10 cellular contexts compared by ENCODE assay signal in genomic region chr3:47476644-47477199, GRCh38. TPM values are rescaled to one million over a fixed set of nuclear protein-coding genes. Genes with fewer than 3 reads are reported as not detected.
DNase-seq lines count a peak whose midpoint lies in the region; ATAC-seq and TF ChIP-seq lines count a peak whose summit lies in the region.
"Had no signal": no experiment of that assay in that cellular context is flagged by ENCODE, and none has a peak within 500 bp of the region (broad histone marks: within the 10 kb centered on the region; RNA-seq: fewer than 3 reads in every experiment).

No MANE protein-coding gene starts in this region.

- H3K27me3 ChIP-seq in CD4-positive, CD25-positive, alpha-beta regulatory T cell (ENCODE audit: control insufficient read depth, insufficient read depth, low read length): no peaks in the 10 kb centered on the region
- H3K27me3 ChIP-seq in OCI-LY1 (ENCODE audit: insufficient read depth, low read length): no peaks in the 10 kb centered on the region
- no peaks in the 10 kb centered on the region for H3K27me3 ChIP-seq in effector memory CD4-positive, alpha-beta T cell (replicated peaks; ENCODE audit: control insufficient read depth, insufficient read depth, low read length, poor library complexity, severe bottlenecking)

- DNase-seq in CD4-positive, CD25-positive, alpha-beta regulatory T cell: no peak
- DNase-seq in effector memory CD4-positive, alpha-beta T cell: no peak
- no peak for DNase-seq in osteocyte (ENCODE audit: extremely low spot score, unreplicated experiment)
- DNase-seq in HUDEP-2 (lab: John Stamatoyannopoulos, UW; ENCODE audit: unreplicated experiment in 76 of 76): no peak
- no peak for DNase-seq in NCI-H345 (lab: John Stamatoyannopoulos, UW)
- DNase-seq: HCEC 1CT, NCI-H146 had no signal

- H3K27ac Mint-ChIP-seq in CD4-positive, CD25-positive, alpha-beta regulatory T cell: peak overlapping the region; percentile 77 to 90 (median 88)
- H3K27ac Mint-ChIP-seq in osteocyte (ENCODE audit: unreplicated experiment): peak overlapping the region; percentile 87

- peak overlapping the region; percentile 37; the same call in 1 of the 2 replicates for H2AFZ ChIP-seq in OCI-LY1 (ENCODE audit: low read length)

- peaks cover 33% of the 10 kb centered on the region for H3K79me2 ChIP-seq in OCI-LY1 (ENCODE audit: insufficient read depth, low read length)

- no peak for ATAC-seq in CD4-positive, CD25-positive, alpha-beta regulatory T cell (ENCODE audit: low read depth in 2 of 2)
- ATAC-seq in HG03159 (IDR thresholded peaks at IDR 0.05; ENCODE audit: unreplicated experiment): no peak
- no peak for ATAC-seq in HG03521 (IDR thresholded peaks at IDR 0.05; ENCODE audit: unreplicated experiment)

- H4K20me1 ChIP-seq in OCI-LY1 (ENCODE audit: insufficient read depth, low read length): no peaks in the 10 kb centered on the region

- no peaks in the 10 kb centered on the region for H3K9me2 ChIP-seq in OCI-LY1 (ENCODE audit: low read depth, low read length)

- peak overlapping the region; percentile 71 for H3K27ac ChIP-seq in CD4-positive, CD25-positive, alpha-beta regulatory T cell (ENCODE audit: insufficient read depth, low read length, poor library complexity, severe bottlenecking)
- no peak overlapping the region for H3K27ac ChIP-seq in OCI-LY1 (ENCODE audit: low read depth, low read length, poor library complexity, severe bottlenecking)
- peak overlapping the region; percentile 71 for H3K27ac ChIP-seq in effector memory CD4-positive, alpha-beta T cell (ENCODE audit: insufficient read depth, low read length, poor library complexity, severe bottlenecking)

- H3K9me3 ChIP-seq in CD4-positive, CD25-positive, alpha-beta regulatory T cell (ENCODE audit: control insufficient read depth in 2 of 2, low read length in 2 of 2): no peaks in the 10 kb centered on the region
- no peaks in the 10 kb centered on the region for H3K9me3 ChIP-seq in OCI-LY1 (ENCODE audit: low read length)
- no peaks in the 10 kb centered on the region for H3K9me3 ChIP-seq in effector memory CD4-positive, alpha-beta T cell (ENCODE audit: control insufficient read depth, low read length)

- peak overlapping the region; percentile 89 to 97 (median 94) for H3K4me3 Mint-ChIP-seq in CD4-positive, CD25-positive, alpha-beta regulatory T cell
- peak overlapping the region; percentile 92 for H3K4me3 Mint-ChIP-seq in osteocyte (ENCODE audit: unreplicated experiment)

- TF ChIP-seq CTCF in OCI-LY1 (IDR thresholded peaks at IDR 0.05; ENCODE audit: low read length) (no peak), osteocyte (IDR thresholded peaks at IDR 0.05) (no peak)

- H3K4me2 ChIP-seq in OCI-LY1 (ENCODE audit: low read length): peak overlapping the region; percentile 56

- no peak overlapping the region for H3K9ac ChIP-seq in OCI-LY1 (ENCODE audit: low read length)

- peaks cover 32% of the 10 kb centered on the region for H3K4me1 ChIP-seq in CD4-positive, CD25-positive, alpha-beta regulatory T cell (ENCODE audit: control insufficient read depth, insufficient read depth, low read length, poor library complexity, severe bottlenecking)
- peaks cover 29% of the 10 kb centered on the region for H3K4me1 ChIP-seq in OCI-LY1 (ENCODE audit: insufficient read depth, low read length, severe bottlenecking)
- peaks cover 13% of the 10 kb centered on the region for H3K4me1 ChIP-seq in effector memory CD4-positive, alpha-beta T cell (ENCODE audit: control insufficient read depth, insufficient read depth, low read length, poor library complexity, severe bottlenecking)

- peak overlapping the region; percentile 63 for H3K4me3 ChIP-seq in CD4-positive, CD25-positive, alpha-beta regulatory T cell (ENCODE audit: low read depth, low read length)
- peak overlapping the region; percentile 69 for H3K4me3 ChIP-seq in OCI-LY1 (ENCODE audit: low read depth, low read length, poor library complexity, severe bottlenecking)
- H3K4me3 ChIP-seq in effector memory CD4-positive, alpha-beta T cell (ENCODE audit: insufficient read depth, low read depth, low read length, poor library complexity, severe bottlenecking): no peak overlapping the region

- H3K9me3 Mint-ChIP-seq in CD4-positive, CD25-positive, alpha-beta regulatory T cell: no peaks in the 10 kb centered on the region
- H3K9me3 Mint-ChIP-seq in osteocyte (ENCODE audit: unreplicated experiment): no peaks in the 10 kb centered on the region

- no peaks in the 10 kb centered on the region for H3K36me3 ChIP-seq in CD4-positive, CD25-positive, alpha-beta regulatory T cell (ENCODE audit: control insufficient read depth, insufficient read depth, low read length)
- H3K36me3 ChIP-seq in OCI-LY1 (ENCODE audit: insufficient read depth, low read length): no peaks in the 10 kb centered on the region
- no peaks in the 10 kb centered on the region for H3K36me3 ChIP-seq in effector memory CD4-positive, alpha-beta T cell (ENCODE audit: control insufficient read depth, insufficient read depth, low read length)

- no peaks in the 10 kb centered on the region for H3K27me3 Mint-ChIP-seq in CD4-positive, CD25-positive, alpha-beta regulatory T cell
- no peaks in the 10 kb centered on the region for H3K27me3 Mint-ChIP-seq in osteocyte (ENCODE audit: unreplicated experiment)

- no peaks in the 10 kb centered on the region for H3K36me3 Mint-ChIP-seq in CD4-positive, CD25-positive, alpha-beta regulatory T cell
- H3K36me3 Mint-ChIP-seq in osteocyte (ENCODE audit: unreplicated experiment): no peaks in the 10 kb centered on the region

- H3F3A ChIP-seq in OCI-LY1 (ENCODE audit: insufficient read depth, low read length): no peaks in the 10 kb centered on the region

- H3K4me1 Mint-ChIP-seq in CD4-positive, CD25-positive, alpha-beta regulatory T cell: peaks cover 21 to 41% (median 30%) of the 10 kb centered on the region in 4 donors
- H3K4me1 Mint-ChIP-seq in osteocyte (ENCODE audit: unreplicated experiment): peaks cover 25% of the 10 kb centered on the region

RNA-seq across cellular contexts. Expression of gene SCAP, which starts 1.0 kb away (rescaled TPM):
- 92.4 TPM for total RNA-seq in CD4-positive, CD25-positive, alpha-beta regulatory T cell
- 10 to 100 TPM; 43.2 to 47.9 (median 45.8) TPM for polyA plus RNA-seq in CD4-positive, CD25-positive, alpha-beta regulatory T cell
- total RNA-seq in osteocyte: 76.4 and 86.7 TPM in 2 replicates

RNA-seq across cellular contexts. Expression of gene ELP6, which starts 36.8 kb away (rescaled TPM):
- total RNA-seq in CD4-positive, CD25-positive, alpha-beta regulatory T cell: 18.4 TPM
- polyA plus RNA-seq in CD4-positive, CD25-positive, alpha-beta regulatory T cell: 10 to 100 TPM; 33.2 to 54.1 (median 45.2) TPM
- total RNA-seq in osteocyte: 40.3 and 44.1 TPM in 2 replicates
